Comparison of ENCODE assay signal across 11 cellular contexts in the genomic region with DNA sequence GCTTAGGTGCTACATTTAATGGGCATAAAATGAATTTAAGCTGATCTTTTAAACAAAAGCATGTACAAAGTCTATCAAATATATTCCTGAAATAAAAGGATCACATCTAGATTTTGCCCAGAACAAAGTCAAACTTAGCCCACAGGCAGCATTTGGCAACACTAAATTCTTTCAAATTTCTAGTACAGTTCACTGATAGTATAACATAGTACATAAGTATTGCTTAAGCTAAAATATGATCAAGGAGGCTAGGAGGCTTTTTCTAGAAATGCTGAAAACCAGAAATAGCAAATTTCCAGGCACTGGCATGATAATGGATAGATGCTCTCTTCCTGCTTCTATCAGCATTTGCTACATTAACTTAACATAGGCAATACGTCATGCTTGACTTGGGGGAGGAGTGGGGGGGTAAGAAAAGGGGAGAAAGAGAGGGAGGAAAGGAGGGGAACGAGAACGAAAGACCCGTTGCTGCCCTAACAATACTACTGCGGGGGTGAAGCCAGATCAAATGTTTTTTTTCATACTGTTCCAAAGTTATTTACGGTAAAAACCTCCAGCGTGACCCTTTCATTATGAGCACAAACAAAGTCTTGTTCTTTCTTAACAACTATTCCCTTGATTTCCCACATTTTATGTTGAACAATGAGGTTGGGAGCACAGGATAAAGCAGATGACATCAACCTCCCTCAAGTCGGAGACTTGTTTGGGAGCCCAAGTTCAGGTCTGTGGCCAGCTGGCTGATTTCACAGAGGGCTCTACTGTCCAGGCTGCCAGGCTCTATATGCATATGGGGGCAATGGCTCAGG. TPM values are rescaled to one million over a fixed set of nuclear protein-coding genes. Genes with fewer than 3 reads are reported as not detected.
DNase-seq lines count a peak whose midpoint lies in the region; ATAC-seq and TF ChIP-seq lines count a peak whose summit lies in the region.
"Had no signal": no experiment of that assay in that cellular context is flagged by ENCODE, and none has a peak within 500 bp of the region (broad histone marks: within the 10 kb centered on the region; RNA-seq: fewer than 3 reads in every experiment).

No MANE protein-coding gene starts in this region.

- H3K4me3 ChIP-seq in A673 (ENCODE audit: low read depth, low read length, poor library complexity, severe bottlenecking): no peak overlapping the region
- no peak overlapping the region for H3K4me3 ChIP-seq in astrocyte of the cerebellum (ENCODE audit: low read depth, low read length)
- H3K4me3 ChIP-seq in heart left ventricle: no peak overlapping the region
- H3K4me3 ChIP-seq in osteoblast (ENCODE audit: insufficient read depth, low read length): peak overlapping the region; percentile 5

- POLR2A ChIA-PET in A673 (lab: Charles Lee; ENCODE audit: low non-redundant PET): no interaction called here

- H3K36me3 ChIP-seq in A673 (ENCODE audit: insufficient read depth, low read length, poor library complexity, severe bottlenecking) (no peaks in the 10 kb centered on the region), heart left ventricle (peaks cover 0 to 6% (median 0%) of the 10 kb centered on the region in 9 donors), osteoblast (ENCODE audit: insufficient read depth, low read length) (no peaks in the 10 kb centered on the region)

- H3K4me1 ChIP-seq in A673 (ENCODE audit: insufficient read depth, low read length, poor library complexity, severe bottlenecking): peaks cover 10% of the 10 kb centered on the region
- H3K4me1 ChIP-seq in heart left ventricle: peaks cover 0 to 69% (median 51%) of the 10 kb centered on the region in 12 donors
- peaks cover 6% of the 10 kb centered on the region for H3K4me1 ChIP-seq in osteoblast (ENCODE audit: insufficient read depth, low read length)

- peak in 3 of 4 donors; percentile 57 to 72 (median 62) for ATAC-seq in heart left ventricle
- no peak for ATAC-seq in HG02938 (IDR thresholded peaks at IDR 0.05; ENCODE audit: unreplicated experiment)
- ATAC-seq in HG03457 (IDR thresholded peaks at IDR 0.05; ENCODE audit: unreplicated experiment): no peak
- no peak for ATAC-seq in GM21825 (IDR thresholded peaks at IDR 0.05; ENCODE audit: unreplicated experiment)
- ATAC-seq: stimulated activated naive CD8-positive, alpha-beta T cell treated with anti-CD3 and anti-CD28 coated beads, Interleukin-15, Interleukin-2, amounts not matched to agents 100 U/mL and 50 U/mL, for 24 hours had no signal

- no peak for TF ChIP-seq POLR2A in heart left ventricle (IDR thresholded peaks at IDR 0.05)

- H3K9me3 ChIP-seq in A673 (ENCODE audit: low read depth, low read length, poor library complexity, severe bottlenecking) (no peaks in the 10 kb centered on the region), heart left ventricle (no peaks in the 10 kb centered on the region), osteoblast (ENCODE audit: low read depth, low read length) (no peaks in the 10 kb centered on the region)

- H3K27ac ChIP-seq in A673 (ENCODE audit: low read depth, low read length, poor library complexity, severe bottlenecking): peak overlapping the region; percentile 21
- H3K27ac ChIP-seq in heart left ventricle: peak overlapping the region in 5 of 12 donors; percentile 3 to 30 (median 5)
- peak overlapping the region; percentile 25 for H3K27ac ChIP-seq in osteoblast (ENCODE audit: low read depth, low read length)

- H2AFZ ChIP-seq in osteoblast (ENCODE audit: low read length): no peak overlapping the region

- no TSS peak for BruUV-seq in A673 (replicated peaks; lab: Mats Ljungman, UMichigan)

- H3K27me3 ChIP-seq in A673 (replicated peaks; ENCODE audit: insufficient read depth, low read depth, low read length, poor library complexity): no peaks in the 10 kb centered on the region
- no peaks in the 10 kb centered on the region for H3K27me3 ChIP-seq in heart left ventricle
- no peaks in the 10 kb centered on the region for H3K27me3 ChIP-seq in osteoblast (ENCODE audit: insufficient read depth, low read length)

- no peak for TF ChIP-seq CTCF in A673 (conservative IDR thresholded peaks at IDR 0.05; ENCODE audit: low read depth, low read length)
- TF ChIP-seq CTCF in astrocyte of the cerebellum (IDR thresholded peaks at IDR 0.05; ENCODE audit: low read depth, low read length, missing control alignments): no peak
- TF ChIP-seq CTCF in heart left ventricle (IDR thresholded peaks at IDR 0.05): no peak
- TF ChIP-seq CTCF in osteoblast (IDR thresholded peaks at IDR 0.05; ENCODE audit: extremely low read depth, low read depth, low read length): no peak

- intact Hi-C loops in A673 (cut with micrococcal nuclease; ENCODE audit: unreplicated experiment) (no loop called here), heart left ventricle (cut with DNase I) (no loop called here)

- H3K4me2 ChIP-seq in osteoblast (ENCODE audit: insufficient read depth, low read length): peak overlapping the region; percentile 35

- CTCF ChIA-PET in A673 (lab: Charles Lee): no interaction called here

- H4K20me1 ChIP-seq in osteoblast (ENCODE audit: insufficient read depth, low read length): peaks cover 64% of the 10 kb centered on the region

- peaks cover 97% of the 10 kb centered on the region for H3K79me2 ChIP-seq in osteoblast (ENCODE audit: insufficient read depth, low read length)

- in situ Hi-C loops in astrocyte of the cerebellum (cut with HindIII; ENCODE audit: low sequenced_read_pairs): no loop called here

- DNase-seq in A673 (ENCODE audit: low spot score) (no peak), astrocyte of the cerebellum (ENCODE audit: low read depth) (peak; percentile 27), heart left ventricle (no peak), osteoblast (ENCODE audit: insufficient read length, low spot score, missing footprints) (no peak)
- DNase-seq in stimulated activated naive CD4-positive, alpha-beta T cell treated with Interleukin-2 at 50 U/mL for 16 hours (lab: John Stamatoyannopoulos, UW): no peak
- DNase-seq: activated CD4-positive, alpha-beta T cell treated with anti-CD3 and anti-CD28 coated beads for 1 hour; NCI-H1105 treated with DMSO at 0.1 percent for 48 hours; stimulated activated naive CD8-positive, alpha-beta T cell treated with anti-CD3 and anti-CD28 coated beads, Interleukin-15, Interleukin-2, amounts not matched to agents 100 U/mL and 50 U/mL, for 24 hours had no signal

- 29 to 57% (median 51%) methylated on average over 8 of the region's 8 CpGs for WGBS in heart left ventricle, 4 donors

RNA-seq across cellular contexts. Expression of gene TMED10, which starts 10.6 kb away (rescaled TPM):
- total RNA-seq in A673 (2021) (275 and 278 TPM in 2 replicates), heart left ventricle (100 to 1,000 TPM; 235 to 362 (median 275) TPM), osteoblast (306 and 314 TPM in 2 replicates)
- 100 to 1,000 TPM in 1 of 2 donors, 10 to 100 TPM in 1; 56.4 to 398 TPM for polyA plus RNA-seq in heart left ventricle

RNA-seq across cellular contexts. Expression of gene NEK9, which starts 38.9 kb away (rescaled TPM):
- total RNA-seq in A673 (2021): 75.8 and 76.1 TPM in 2 replicates
- total RNA-seq in heart left ventricle: 100 to 1,000 TPM in 4 of 9 donors, 10 to 100 TPM in 5; 69.0 to 114 (median 98.3) TPM
- polyA plus RNA-seq in heart left ventricle: 10 to 100 TPM; 40.1 to 41.3 TPM
- 42.7 and 44.5 TPM in 2 replicates for total RNA-seq in osteoblast

Comparison
In these comparisons a context has a peak if more than half of its experiments do, and no peak if none do; other contexts are left out.
1. ATAC-seq: peak in heart left ventricle (3 of 4); none in HG02938 (single experiment), HG03457 (single experiment) and GM21825 (single experiment).